24 cellular contexts compared by ENCODE assay signal in genomic region chr19:10037367-10037766, GRCh38. TPM values are rescaled to one million over a fixed set of nuclear protein-coding genes. Genes with fewer than 3 reads are reported as not detected.
"Had no signal": no experiment of that assay in that cellular context is flagged by ENCODE, and none has a peak within 500 bp of the region (broad histone marks: within the 10 kb centered on the region; RNA-seq: fewer than 3 reads in every experiment).

No MANE protein-coding gene starts in this region.

- H3K36me3 ChIP-seq: MG63, SJSA1 had no signal

- DNase-seq: IMR-90, Karpas-422, KG1, MG63, NCI-H1092, NCI-H1105 treated with DMSO at 0.1 percent for 48 hours, NCI-H1417 treated with DMSO at 0.1 percent for 48 hours, NCI-H146, NCI-H1694 treated with DMSO at 0.1 percent for 48 hours, NCI-H1930, NCI-H2081, NCI-H2107, NCI-H226, NCI-H446, NCI-H510A, NCI-H524 treated with DMSO at 0.1 percent for 48 hours, NCI-H69, NCI-H774, Right ventricle myocardium superior, SIG-M5 had no signal

- H3K9me3 ChIP-seq: MG63, SJSA1 had no signal

- FAIRE-seq: RCC 7860 had no signal

- H3K4me1 ChIP-seq: SJSA1 had no signal

- H3K4me3 ChIP-seq: MG63, SJSA1, SK-N-MC had no signal

- H3K27ac ChIP-seq: HL-60, SJSA1, SK-N-MC had no signal

RNA-seq across cellular contexts. Expression of gene RDH8, which starts 24.1 kb away (rescaled TPM):
- total RNA-seq: Right ventricle myocardium superior, SJSA1 had no signal
- polyA plus RNA-seq: IMR-90 had no signal
